ENCODE assay signal across 1 cellular context in the genomic region with DNA sequence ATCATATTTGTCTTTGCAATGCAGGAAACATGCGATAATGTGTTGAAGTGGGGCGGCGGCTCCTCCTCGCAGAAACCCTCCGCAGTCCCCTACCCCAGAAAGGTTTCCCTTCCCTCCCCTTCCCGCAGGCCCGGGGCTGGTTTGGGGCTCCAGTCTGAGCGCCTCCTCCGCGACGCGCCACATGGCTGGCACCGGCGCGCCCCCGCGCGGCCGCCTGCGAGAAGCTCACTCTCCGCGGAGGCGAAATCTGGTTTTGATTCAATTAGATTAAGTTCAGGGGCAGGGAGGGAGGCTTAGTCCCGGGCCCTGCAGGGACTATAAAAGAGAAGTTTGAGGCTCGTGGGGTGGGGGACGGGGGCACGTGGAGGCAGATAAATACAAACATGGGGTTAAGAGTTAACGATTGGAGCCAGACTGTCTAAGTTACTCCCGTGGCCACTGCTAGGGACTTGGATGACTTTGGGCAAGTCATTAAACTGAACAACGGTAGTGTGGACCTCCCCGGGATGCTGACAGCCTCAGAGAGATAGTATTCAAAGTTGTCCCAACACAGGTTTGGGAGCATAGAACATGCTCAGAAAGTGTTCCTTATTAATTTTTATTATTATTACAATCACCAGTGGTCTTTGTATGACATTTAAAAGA.
TF ChIP-seq lines count a peak whose summit lies in the region.

No MANE protein-coding gene starts in this region.

TF ChIP-seq in GM23338, 12 proteins besides CTCF, POLR2A, EP300 and RAD21 (continued from another document):
- TF ChIP-seq, protein P1, sequence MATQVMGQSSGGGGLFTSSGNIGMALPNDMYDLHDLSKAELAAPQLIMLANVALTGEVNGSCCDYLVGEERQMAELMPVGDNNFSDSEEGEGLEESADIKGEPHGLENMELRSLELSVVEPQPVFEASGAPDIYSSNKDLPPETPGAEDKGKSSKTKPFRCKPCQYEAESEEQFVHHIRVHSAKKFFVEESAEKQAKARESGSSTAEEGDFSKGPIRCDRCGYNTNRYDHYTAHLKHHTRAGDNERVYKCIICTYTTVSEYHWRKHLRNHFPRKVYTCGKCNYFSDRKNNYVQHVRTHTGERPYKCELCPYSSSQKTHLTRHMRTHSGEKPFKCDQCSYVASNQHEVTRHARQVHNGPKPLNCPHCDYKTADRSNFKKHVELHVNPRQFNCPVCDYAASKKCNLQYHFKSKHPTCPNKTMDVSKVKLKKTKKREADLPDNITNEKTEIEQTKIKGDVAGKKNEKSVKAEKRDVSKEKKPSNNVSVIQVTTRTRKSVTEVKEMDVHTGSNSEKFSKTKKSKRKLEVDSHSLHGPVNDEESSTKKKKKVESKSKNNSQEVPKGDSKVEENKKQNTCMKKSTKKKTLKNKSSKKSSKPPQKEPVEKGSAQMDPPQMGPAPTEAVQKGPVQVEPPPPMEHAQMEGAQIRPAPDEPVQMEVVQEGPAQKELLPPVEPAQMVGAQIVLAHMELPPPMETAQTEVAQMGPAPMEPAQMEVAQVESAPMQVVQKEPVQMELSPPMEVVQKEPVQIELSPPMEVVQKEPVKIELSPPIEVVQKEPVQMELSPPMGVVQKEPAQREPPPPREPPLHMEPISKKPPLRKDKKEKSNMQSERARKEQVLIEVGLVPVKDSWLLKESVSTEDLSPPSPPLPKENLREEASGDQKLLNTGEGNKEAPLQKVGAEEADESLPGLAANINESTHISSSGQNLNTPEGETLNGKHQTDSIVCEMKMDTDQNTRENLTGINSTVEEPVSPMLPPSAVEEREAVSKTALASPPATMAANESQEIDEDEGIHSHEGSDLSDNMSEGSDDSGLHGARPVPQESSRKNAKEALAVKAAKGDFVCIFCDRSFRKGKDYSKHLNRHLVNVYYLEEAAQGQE (IDR thresholded peaks at IDR 0.05; ENCODE audit: unreplicated experiment): no peak
- TF ChIP-seq ZNF114 (CRISPR knock-in tag; IDR thresholded peaks at IDR 0.05) (no peak), ZNF331 (CRISPR knock-in tag; IDR thresholded peaks at IDR 0.05; ENCODE audit: low read depth) (no peak)
